In the genomic region with DNA sequence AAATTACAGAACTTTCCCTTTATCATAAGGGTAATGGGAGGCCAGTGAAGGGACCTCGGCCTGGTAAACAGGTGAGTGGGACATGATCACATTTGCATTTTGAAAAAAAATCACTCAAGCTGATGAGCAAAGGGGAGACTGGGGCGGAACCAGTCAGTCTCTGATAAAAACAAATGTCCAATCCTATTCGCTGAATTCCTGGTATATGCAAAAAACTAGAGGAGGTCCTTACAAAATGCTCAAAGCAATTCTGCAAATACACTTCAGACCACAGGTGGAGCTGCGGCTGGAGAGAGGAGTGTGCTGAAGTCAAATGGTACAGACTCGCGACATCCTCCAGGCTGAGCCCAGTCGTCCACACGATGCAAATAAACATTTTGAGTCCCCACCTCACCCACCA, we compare ENCODE assay signal across 1 cellular context.
TF ChIP-seq lines count a peak whose summit lies in the region.

No MANE protein-coding gene starts in this region.

TF ChIP-seq in K562, 482 proteins besides CTCF, POLR2A, EP300 and RAD21 (continued from another document):
- TF ChIP-seq, protein P1, sequence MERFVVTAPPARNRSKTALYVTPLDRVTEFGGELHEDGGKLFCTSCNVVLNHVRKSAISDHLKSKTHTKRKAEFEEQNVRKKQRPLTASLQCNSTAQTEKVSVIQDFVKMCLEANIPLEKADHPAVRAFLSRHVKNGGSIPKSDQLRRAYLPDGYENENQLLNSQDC (CRISPR knock-in tag; IDR thresholded peaks at IDR 0.05), result no peak
- no peak for TF ChIP-seq ATF1 (CRISPR knock-in tag; IDR thresholded peaks at IDR 0.05)
- 0 out of 2 replicates have a peak, but pooled peaks have one; percentile 5 for TF ChIP-seq ATF1 (tag; IDR thresholded peaks at IDR 0.05)
TF ChIP-seq in K562: peak in this region for 9.
